In the genomic region with DNA sequence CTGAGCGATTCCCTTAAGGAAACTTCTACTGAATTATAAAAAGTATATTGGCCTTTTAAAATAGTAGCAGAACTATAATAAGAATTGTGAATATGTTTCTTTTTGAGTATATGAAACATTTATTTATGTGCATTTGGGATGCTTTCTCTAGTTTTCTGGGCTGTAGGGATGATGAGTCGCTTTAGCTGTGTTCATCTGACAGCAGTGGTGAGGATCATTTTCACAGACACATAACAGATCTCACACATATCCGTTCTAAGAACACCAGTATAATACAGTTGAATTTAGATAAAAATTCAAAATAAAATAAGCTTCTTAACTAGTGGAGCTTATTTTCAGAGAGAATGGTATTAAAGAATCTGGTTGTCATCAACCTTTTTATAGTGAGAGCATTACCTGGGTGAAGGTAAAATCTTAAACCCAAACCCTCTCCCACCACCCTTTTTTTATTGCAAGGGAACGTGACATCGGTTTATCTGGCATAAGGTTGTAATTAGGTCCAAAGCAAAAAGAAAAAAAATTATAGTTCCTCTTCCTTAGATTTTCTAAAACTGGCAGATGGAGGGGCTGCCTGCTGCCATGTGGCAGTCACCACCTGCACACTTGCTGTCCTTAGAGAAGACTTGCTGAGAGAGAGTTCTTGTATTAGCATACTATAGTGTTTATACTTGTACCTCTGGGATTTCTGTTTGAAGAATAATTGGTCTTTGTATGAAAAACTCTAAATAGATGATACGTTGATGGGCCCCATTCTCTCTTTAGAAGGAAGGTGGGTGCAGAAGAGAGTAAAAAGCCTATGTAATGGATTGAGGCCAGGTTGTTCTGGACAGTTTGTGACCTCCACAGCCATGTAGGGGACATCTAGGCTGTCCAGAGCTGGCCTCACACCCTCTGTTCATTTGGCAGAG, we compare ENCODE assay signal across 25 cellular contexts.
DNase-seq lines count a peak whose midpoint lies in the region; TF ChIP-seq lines count a peak whose summit lies in the region.
"Had no signal": no experiment of that assay in that cellular context is flagged by ENCODE, and none has a peak within 500 bp of the region (broad histone marks: within the 10 kb centered on the region; RNA-seq: fewer than 3 reads in every experiment).

No MANE protein-coding gene starts in this region.

- peaks cover 4% of the 10 kb centered on the region for H3K36me3 Mint-ChIP-seq in activated naive CD4-positive, alpha-beta T cell treated with anti-CD3 and anti-CD28 coated beads, Interleukin-2, amount 50 U/mL, for 24 hours
- H3K36me3 Mint-ChIP-seq: mesothelial cell of epicardium, natural killer cell had no signal

- H3K27ac ChIP-seq in SK-N-SH (ENCODE audit: low read depth in 2 of 2, low read length in 1 of 2) = no peak overlapping the region; a peak in 1 of 4 replicates
- H3K27ac ChIP-seq: brain microvascular endothelial cell, epithelial cell of prostate, SK-N-MC, stomach, thyroid gland, WERI-Rb-1 had no signal

- 76% methylated on average over 6 of the region's 6 CpGs for WGBS in SK-N-SH (ENCODE audit: low lambda C conversion rate)

- POLR2A ChIA-PET in SK-N-SH (lab: Yijun Ruan, JAX) = no interaction called here

- DNase-seq in activated naive CD4-positive, alpha-beta T cell treated with anti-CD3 and anti-CD28 coated beads, Interleukin-2, amount 50 U/mL, for 16 hours = no peak
- DNase-seq in SK-N-SH = no peak
- peak; percentile 49 for DNase-seq in cerebellum (ENCODE audit: low spot score)
- no peak for DNase-seq in iPS-NIHi7 (ENCODE audit: extremely low spot score)
- DNase-seq in AML-193 (lab: John Stamatoyannopoulos, UW) = no peak
- no peak for DNase-seq in GM13977 (ENCODE audit: low spot score)
- DNase-seq: activated CD4-positive, alpha-beta T cell treated with anti-CD3 and anti-CD28 coated beads, Interleukin-2, amount 50 U/mL, for 1 hour; BE2C; brain microvascular endothelial cell; Caco-2; DMS79 treated with DMSO at 0.1 percent for 48 hours; effector CD8-positive, alpha-beta T cell; kidney; natural killer cell; NCI-H1105 treated with DMSO at 0.1 percent for 48 hours; NCI-H2107; stomach; thyroid gland; WERI-Rb-1 had no signal

- H4K20me1 ChIP-seq in SK-N-SH (ENCODE audit: insufficient read depth) = no peaks in the 10 kb centered on the region

- H3K9me3 ChIP-seq in SK-N-SH = no peaks in the 10 kb centered on the region
- H3K9me3 ChIP-seq: BE2C, Caco-2, stomach, thyroid gland had no signal

- no peak for TF ChIP-seq CTCF in SK-N-SH (IDR thresholded peaks at IDR 0.05)
- no peak for TF ChIP-seq CTCF in GM13977 (IDR thresholded peaks at IDR 0.05; ENCODE audit: extremely low read depth, insufficient read depth, missing control alignments)

- TF ChIP-seq EP300 in SK-N-SH (IDR thresholded peaks at IDR 0.05; ENCODE audit: borderline replicate concordance in 1 of 2, low read depth in 1 of 2, low read length in 1 of 2) = no peak

- peaks cover 4% of the 10 kb centered on the region for H3F3A ChIP-seq in SK-N-SH (replicated peaks; ENCODE audit: insufficient read depth)

- TF ChIP-seq RAD21 in SK-N-SH (IDR thresholded peaks at IDR 0.05; ENCODE audit: low read length) = no peak

- CTCF ChIA-PET in SK-N-SH (lab: Yijun Ruan, JAX) = interaction anchor here (1.4 to 1.7 kb wide), 2 partner anchors 76 kb away, joined by 3 to 6 read pairs; no protein-coding TSS in a partner anchor

- no peaks in the 10 kb centered on the region for H3K9me2 ChIP-seq in SK-N-SH

- H2AFZ ChIP-seq in SK-N-SH (ENCODE audit: low read depth) = no peak overlapping the region

- no peak overlapping the region for H3K4me2 ChIP-seq in SK-N-SH

- no peaks in the 10 kb centered on the region for H3K36me3 ChIP-seq in SK-N-SH (replicated peaks in 1 of 2; ENCODE audit: control insufficient read depth in 1 of 2, insufficient read depth in 2 of 2, low read length in 1 of 2)
- H3K36me3 ChIP-seq: BE2C, brain microvascular endothelial cell, stomach, thyroid gland, WERI-Rb-1 had no signal

- no peaks in the 10 kb centered on the region for H3K27me3 Mint-ChIP-seq in activated naive CD4-positive, alpha-beta T cell treated with anti-CD3 and anti-CD28 coated beads, Interleukin-2, amount 50 U/mL, for 24 hours

- H3K27ac Mint-ChIP-seq in activated naive CD4-positive, alpha-beta T cell treated with anti-CD3 and anti-CD28 coated beads, Interleukin-2, amount 50 U/mL, for 24 hours = peak overlapping the region; percentile 76
- H3K27ac Mint-ChIP-seq: mesothelial cell of epicardium; natural killer cell; T-helper 2 cell treated with Interferon-gamma antibody and Interleukin-4, amounts not matched to agents 5 μg/mL and 100 μg/mL, for 36 hours had no signal

- peaks cover 0 to 7% of the 10 kb centered on the region in 2 experiments; a peak in 1 of 4 replicates for H3K4me1 ChIP-seq in SK-N-SH (ENCODE audit: control insufficient read depth in 1 of 2, insufficient read depth in 2 of 2, low read depth in 1 of 2, low read length in 1 of 2)
- H3K4me1 ChIP-seq: Caco-2, stomach, thyroid gland had no signal

- peaks cover 72% of the 10 kb centered on the region for H3K4me1 Mint-ChIP-seq in activated naive CD4-positive, alpha-beta T cell treated with anti-CD3 and anti-CD28 coated beads, Interleukin-2, amount 50 U/mL, for 24 hours
- H3K4me1 Mint-ChIP-seq: mesothelial cell of epicardium, natural killer cell had no signal

- no peaks in the 10 kb centered on the region for H3K79me2 ChIP-seq in SK-N-SH (ENCODE audit: insufficient read depth)

- in situ Hi-C loops in GM13977 (cut with MboI; ENCODE audit: low pct_unique_long_range_greater_than_20kb, low sequenced_read_pairs, unreplicated experiment) = no loop called here

- no peak overlapping the region for H3K4me3 ChIP-seq in SK-N-SH (ENCODE audit: low read depth in 2 of 2, low read length in 1 of 2)
- H3K4me3 ChIP-seq: K562, SK-N-MC, stomach, thyroid gland had no signal

- H3K9me3 Mint-ChIP-seq in activated naive CD4-positive, alpha-beta T cell treated with anti-CD3 and anti-CD28 coated beads, Interleukin-2, amount 50 U/mL, for 24 hours = no peaks in the 10 kb centered on the region
- H3K9me3 Mint-ChIP-seq: mesothelial cell of epicardium; T-helper 2 cell treated with Interferon-gamma antibody and Interleukin-4, amounts not matched to agents 5 μg/mL and 100 μg/mL, for 36 hours had no signal

- no peaks in the 10 kb centered on the region for H3K27me3 ChIP-seq in SK-N-SH (ENCODE audit: insufficient read depth)
- H3K27me3 ChIP-seq: BE2C, brain microvascular endothelial cell, stomach, thyroid gland had no signal

- no peak overlapping the region for H3K4me3 Mint-ChIP-seq in activated naive CD4-positive, alpha-beta T cell treated with anti-CD3 and anti-CD28 coated beads, Interleukin-2, amount 50 U/mL, for 24 hours
- H3K4me3 Mint-ChIP-seq: mesothelial cell of epicardium; natural killer cell; T-helper 2 cell treated with Interferon-gamma antibody and Interleukin-4, amounts not matched to agents 5 μg/mL and 100 μg/mL, for 36 hours had no signal

- no peak overlapping the region for H3K9ac ChIP-seq in SK-N-SH

TF ChIP-seq in SK-N-SH, 30 proteins besides CTCF, POLR2A, EP300 and RAD21:
- TF ChIP-seq TEAD4 (IDR thresholded peaks at IDR 0.05; ENCODE audit: borderline replicate concordance, insufficient read depth) = no peak
- 0 out of 2 replicates have a peak, but pooled peaks have one; percentile 6 for TF ChIP-seq TCF12 (IDR thresholded peaks at IDR 0.05)
